Comparison of ENCODE assay signal across 23 cellular contexts in the genomic region with DNA sequence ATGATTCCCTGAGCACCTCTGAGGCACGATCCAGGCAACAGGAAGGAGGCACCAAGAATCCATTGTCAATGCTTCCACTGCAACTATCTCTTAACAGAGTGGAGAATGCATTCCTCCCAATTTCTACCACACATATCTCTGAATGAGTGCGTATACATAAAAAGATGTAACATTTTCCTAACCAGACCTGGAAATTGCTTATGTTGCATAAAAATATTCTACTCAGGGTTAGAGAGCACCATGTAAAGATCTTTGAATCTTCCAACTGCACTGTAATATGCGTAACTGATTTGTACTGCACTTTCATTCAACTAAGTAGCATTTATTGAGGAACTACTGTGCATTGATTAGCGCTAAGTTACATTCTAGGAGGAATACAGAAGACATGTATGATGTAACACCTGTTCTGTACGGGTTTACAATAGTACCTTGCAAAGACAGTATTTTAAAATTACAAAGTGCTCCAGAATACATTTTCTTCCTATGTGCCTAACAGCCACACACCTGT.
A peak's percentile ranks its signal among the peaks of the same experiment; 100 is the strongest.
DNase-seq lines count a peak whose midpoint lies in the region; ATAC-seq, FAIRE-seq and TF ChIP-seq lines count a peak whose summit lies in the region.
"Had no signal": no experiment of that assay in that cellular context is flagged by ENCODE, and none has a peak within 500 bp of the region (broad histone marks: within the 10 kb centered on the region; RNA-seq: fewer than 3 reads in every experiment).

No MANE protein-coding gene starts in this region.

- no peaks in the 10 kb centered on the region for H3K27me3 ChIP-seq in HepG2 (ENCODE audit: control insufficient read depth in 1 of 2, insufficient read depth in 2 of 2, low read length in 2 of 2)
- H3K27me3 ChIP-seq in right lobe of liver: no peaks in the 10 kb centered on the region
- H3K27me3 ChIP-seq in H1 (replicated peaks in 1 of 4; ENCODE audit: control insufficient read depth in 3 of 4, extremely low read depth in 1 of 4, insufficient read depth in 3 of 4, low read length in 3 of 4): no peaks in the 10 kb centered on the region
- H3K27me3 ChIP-seq: BLaER1 treated with 17β-estradiol and CSF1 and Interleukin-3, amounts not matched to agents 10 nM and 100 nM had no signal

- H4K91ac ChIP-seq in H1 (replicated peaks; ENCODE audit: insufficient read length, low read length): no peak overlapping the region

- no peak for TF ChIP-seq EP300 in HepG2 (IDR thresholded peaks at IDR 0.05; ENCODE audit: low read depth in 2 of 2, low read length in 2 of 2)
- TF ChIP-seq EP300 in HepG2 (CRISPR knock-in tag; IDR thresholded peaks at IDR 0.05; ENCODE audit: borderline replicate concordance): no peak
- no peak for TF ChIP-seq EP300 in H1 (IDR thresholded peaks at IDR 0.05; ENCODE audit: borderline replicate concordance in 1 of 2, low read depth in 2 of 2, low read length in 2 of 2)

- no peak overlapping the region for H4K8ac ChIP-seq in H1 (ENCODE audit: extremely low read depth, insufficient read depth, low read length)

- H3K56ac ChIP-seq in H1 (replicated peaks; ENCODE audit: insufficient read length, low read depth, low read length): no peak overlapping the region

- no peak overlapping the region for H2BK120ac ChIP-seq in H1 (replicated peaks; ENCODE audit: low read depth, low read length)

- H3K4me2 ChIP-seq in HepG2 (ENCODE audit: low read depth, low read length): no peak overlapping the region
- H3K4me2 ChIP-seq in H1 (ENCODE audit: insufficient read depth in 1 of 2, low read depth in 2 of 2, low read length in 2 of 2): no peak overlapping the region
- H3K4me2 ChIP-seq: BLaER1 treated with 17β-estradiol and CSF1 and Interleukin-3, amounts not matched to agents 10 nM and 100 nM had no signal

- H3K9me3 ChIP-seq in HepG2 (ENCODE audit: low read length): no peaks in the 10 kb centered on the region
- H3K9me3 ChIP-seq in right lobe of liver: no peaks in the 10 kb centered on the region
- no peaks in the 10 kb centered on the region for H3K9me3 ChIP-seq in HEK293 (ENCODE audit: control insufficient read depth, insufficient read depth, low read depth, low read length)
- no peaks in the 10 kb centered on the region for H3K9me3 ChIP-seq in H1 (ENCODE audit: insufficient read depth in 2 of 2, low read depth in 1 of 2, low read length in 1 of 2)
- H3K9me3 ChIP-seq: BLaER1 treated with 17β-estradiol and CSF1 and Interleukin-3, amounts not matched to agents 10 nM and 100 nM; Caco-2 had no signal

- H2BK12ac ChIP-seq in H1 (ENCODE audit: low read depth, low read length): no peak overlapping the region

- no peak overlapping the region for H2BK20ac ChIP-seq in H1 (ENCODE audit: low read length)

- 35% methylated on average over 5 of the region's 5 CpGs for WGBS in HepG2 (ENCODE audit: low lambda C conversion rate)
- 62% methylated on average over 5 of the region's 5 CpGs for WGBS in right lobe of liver (ENCODE audit: insufficient coverage, low coverage, low lambda C conversion rate, missing lambda C conversion rate)
- WGBS in H1 (ENCODE audit: extremely low coverage in 1 of 2, insufficient coverage in 1 of 2, insufficient read length in 1 of 2, insufficient replicate concordance in 2 of 2, low coverage in 1 of 2, low lambda C conversion rate in 2 of 2, missing lambda C conversion rate in 1 of 2), 2 experiments: 88% methylated on average over 5 of the region's 5 CpGs; no CpG with 5 or more reads in 1 of the 2 experiments

- intact Hi-C loops in HepG2 (cut with micrococcal nuclease; ENCODE audit: unreplicated experiment): no loop called here
- intact Hi-C loops in right lobe of liver (cut with DNase I): no loop called here

- H3K4me3 ChIP-seq in HepG2 (replicated peaks in 1 of 3; ENCODE audit: insufficient read depth in 1 of 3, low read depth in 2 of 3, low read length in 3 of 3) (no peak overlapping the region), right lobe of liver (no peak overlapping the region), HEK293 (ENCODE audit: low read depth, low read length) (no peak overlapping the region), H1 (ENCODE audit: extremely low read depth in 1 of 4, insufficient read depth in 2 of 4, low read depth in 3 of 4, low read length in 4 of 4) (no peak overlapping the region)
- H3K4me3 ChIP-seq: BLaER1 treated with 17β-estradiol and CSF1 and Interleukin-3, amounts not matched to agents 10 nM and 100 nM had no signal

- no peak overlapping the region for H2AK5ac ChIP-seq in H1 (ENCODE audit: low read depth, low read length)

- no peak overlapping the region for H3K23ac ChIP-seq in H1 (ENCODE audit: insufficient read length)

- no peak overlapping the region for H3K27ac ChIP-seq in HepG2 (ENCODE audit: extremely low read length, insufficient read depth, low read length)
- H3K27ac ChIP-seq in right lobe of liver: no peak overlapping the region
- no peak overlapping the region; the same call in 1 of the 2 replicates for H3K27ac ChIP-seq in HEK293 (ENCODE audit: extremely low read depth, low read depth, low read length)
- peak overlapping the region; percentile 58 for H3K27ac ChIP-seq in VCaP
- H3K27ac ChIP-seq in H1 (ENCODE audit: low read depth, low read length): no peak overlapping the region
- H3K27ac ChIP-seq: BLaER1 treated with 17β-estradiol and CSF1 and Interleukin-3, amounts not matched to agents 10 nM and 100 nM; C4-2B had no signal

- H2BK5ac ChIP-seq in H1 (ENCODE audit: low read depth, low read length): no peak overlapping the region

- FAIRE-seq in HepG2 (lab: Jason Lieb, UNC): no peak
- FAIRE-seq in H1 (lab: Jason Lieb, UNC): no peak
- FAIRE-seq: A204.1, D721Med, G401.6, GM12891, GM19239 had no signal

- in situ Hi-C loops in HepG2 (cut with HindIII; ENCODE audit: extremely low pct_ligation_motif_present, low pct_unique_long_range_greater_than_20kb): no loop called here

- CTCF ChIA-PET in HepG2 (lab: Yijun Ruan, JAX; ENCODE audit: low intra/inter-chr PET ratio, low total read pairs) (no interaction called here), HEK293 (lab: Yijun Ruan, JAX) (interaction anchor here (0.6 kb wide), 1 partner anchor 213 kb away, joined by 3 read pairs; no protein-coding TSS in a partner anchor), H1 (lab: Charles Lee; ENCODE audit: partially characterized antibody) (no interaction called here)

- no peak overlapping the region for H3K18ac ChIP-seq in H1 (ENCODE audit: extremely low read depth, low read length)

- no peak overlapping the region for H2BK15ac ChIP-seq in H1 (ENCODE audit: low read length)

- H3K4me1 ChIP-seq in HepG2 (ENCODE audit: insufficient read depth, low read length) (no peaks in the 10 kb centered on the region), right lobe of liver (no peaks in the 10 kb centered on the region), HEK293 (ENCODE audit: control insufficient read depth, insufficient read depth, low read length) (peaks cover 11% of the 10 kb centered on the region), H1 (replicated peaks in 1 of 4; ENCODE audit: control insufficient read depth in 3 of 4, insufficient read depth in 4 of 4, low read length in 3 of 4) (no peaks in the 10 kb centered on the region; a peak in 2 of 7 replicates)
- H3K4me1 ChIP-seq: BLaER1 treated with 17β-estradiol and CSF1 and Interleukin-3, amounts not matched to agents 10 nM and 100 nM; Caco-2 had no signal

- TF ChIP-seq CTCF in HepG2 (CRISPR knock-in tag; IDR thresholded peaks at IDR 0.05) (no peak), right lobe of liver (IDR thresholded peaks at IDR 0.05) (no peak), HEK293 (tag by site-specific recombination; IDR thresholded peaks at IDR 0.05) (no peak), VCaP (conservative IDR thresholded peaks at IDR 0.05) (no peak), H1 (IDR thresholded peaks at IDR 0.05; ENCODE audit: control extremely low read depth in 1 of 3, insufficient read depth in 1 of 3, low read depth in 1 of 3, low read length in 3 of 3) (no peak)

- no peaks in the 10 kb centered on the region for H3K23me2 ChIP-seq in H1 (ENCODE audit: low read depth, low read length)

- no peak for ATAC-seq in HepG2
- ATAC-seq in right lobe of liver: no peak
- no peak for ATAC-seq in HG03442 (IDR thresholded peaks at IDR 0.05; ENCODE audit: unreplicated experiment)
- no peak for ATAC-seq in HG03439 (IDR thresholded peaks at IDR 0.05; ENCODE audit: unreplicated experiment)
- ATAC-seq: CD8-positive, alpha-beta T cell had no signal

- TF ChIP-seq RAD21 in HepG2 (CRISPR knock-in tag; IDR thresholded peaks at IDR 0.05) (no peak), H1 (IDR thresholded peaks at IDR 0.05 in 1 of 2, conservative IDR thresholded peaks at IDR 0.05 in 1 of 2; ENCODE audit: low read depth in 2 of 2, low read length in 2 of 2) (no peak)

- H3K4ac ChIP-seq in H1 (replicated peaks; ENCODE audit: insufficient read length, low read depth, low read length): no peak overlapping the region

- no peak overlapping the region for H2AFZ ChIP-seq in HepG2 (ENCODE audit: low read length)
- H2AFZ ChIP-seq in H1 (ENCODE audit: low read length): no peak overlapping the region

- POLR2A ChIA-PET in HepG2 (lab: Yijun Ruan, JAX): no interaction called here
- POLR2A ChIA-PET in HEK293 (lab: Yijun Ruan, JAX): no interaction called here
- POLR2A ChIA-PET in H1 (lab: Charles Lee; ENCODE audit: partially characterized antibody): interaction anchor here (0.6 kb wide), 1 partner anchor 125 kb away, joined by 3 read pairs; no protein-coding TSS in a partner anchor

- H3K79me2 ChIP-seq in HepG2 (ENCODE audit: insufficient read depth, low read length): no peaks in the 10 kb centered on the region
- H3K79me2 ChIP-seq in H1 (ENCODE audit: control insufficient read depth in 1 of 2, insufficient read depth in 2 of 2, low read length in 2 of 2): no peaks in the 10 kb centered on the region

- BruUV-seq in HepG2 (replicated peaks; lab: Mats Ljungman, UMichigan): no TSS peak

- no peaks in the 10 kb centered on the region for H3K79me1 ChIP-seq in H1 (ENCODE audit: low read depth, low read length)

- DNase-seq in HepG2 (ENCODE audit: low spot score) (no peak), right lobe of liver (no peak), H1 (ENCODE audit: low read depth in 1 of 2, low spot score in 2 of 2) (no peak), activated T-cell treated with anti-CD3 and anti-CD28 coated beads for 4 hours (no peak)
- DNase-seq: 8988T; AML-193; Caco-2; Calu3; CD4-positive, alpha-beta T cell; CD8-positive, alpha-beta T cell; DMS79 treated with DMSO at 0.1 percent for 48 hours; GF-D8 had no signal

- no peak overlapping the region for H3K9ac ChIP-seq in HepG2 (ENCODE audit: insufficient read depth, low read depth, low read length)
- H3K9ac ChIP-seq in H1 (replicated peaks in 1 of 4; ENCODE audit: extremely low read depth in 1 of 4, low read depth in 3 of 4, low read length in 3 of 4): no peak overlapping the region
- H3K9ac ChIP-seq: BLaER1 treated with 17β-estradiol and CSF1 and Interleukin-3, amounts not matched to agents 10 nM and 100 nM had no signal

- TF ChIP-seq POLR2A in HepG2 (IDR thresholded peaks at IDR 0.05; ENCODE audit: insufficient read depth in 1 of 2, low read depth in 2 of 2, low read length in 2 of 2): no peak
- TF ChIP-seq POLR2A in right lobe of liver (IDR thresholded peaks at IDR 0.05): no peak
- no peak for TF ChIP-seq POLR2A in H1 (IDR thresholded peaks at IDR 0.05; ENCODE audit: control extremely low read depth in 1 of 2, low read depth in 2 of 2, low read length in 2 of 2)

- H4K20me1 ChIP-seq in HepG2 (ENCODE audit: insufficient read depth, low read length): no peaks in the 10 kb centered on the region
- no peaks in the 10 kb centered on the region for H4K20me1 ChIP-seq in H1 (replicated peaks in 1 of 2; ENCODE audit: control insufficient read depth in 1 of 2, insufficient read depth in 2 of 2, low read length in 2 of 2)
- H4K20me1 ChIP-seq: BLaER1 treated with 17β-estradiol and CSF1 and Interleukin-3, amounts not matched to agents 10 nM and 100 nM had no signal

- no peak overlapping the region for H3K14ac ChIP-seq in H1 (ENCODE audit: insufficient read length)

- H3K36me3 ChIP-seq in HepG2 (replicated peaks in 1 of 2; ENCODE audit: control insufficient read depth in 1 of 2, insufficient read depth in 2 of 2, low read length in 2 of 2): no peaks in the 10 kb centered on the region
- H3K36me3 ChIP-seq in right lobe of liver: no peaks in the 10 kb centered on the region
- no peaks in the 10 kb centered on the region for H3K36me3 ChIP-seq in HEK293 (ENCODE audit: control insufficient read depth in 2 of 2, insufficient read depth in 1 of 2, low read length in 2 of 2)
- no peaks in the 10 kb centered on the region for H3K36me3 ChIP-seq in H1 (ENCODE audit: control insufficient read depth in 2 of 4, insufficient read depth in 4 of 4, low read length in 3 of 4)
- H3K36me3 ChIP-seq: BLaER1 treated with 17β-estradiol and CSF1 and Interleukin-3, amounts not matched to agents 10 nM and 100 nM had no signal

- H4K5ac ChIP-seq in H1 (ENCODE audit: insufficient read length, low read depth, low read length): no peak overlapping the region
